In the genomic region with DNA sequence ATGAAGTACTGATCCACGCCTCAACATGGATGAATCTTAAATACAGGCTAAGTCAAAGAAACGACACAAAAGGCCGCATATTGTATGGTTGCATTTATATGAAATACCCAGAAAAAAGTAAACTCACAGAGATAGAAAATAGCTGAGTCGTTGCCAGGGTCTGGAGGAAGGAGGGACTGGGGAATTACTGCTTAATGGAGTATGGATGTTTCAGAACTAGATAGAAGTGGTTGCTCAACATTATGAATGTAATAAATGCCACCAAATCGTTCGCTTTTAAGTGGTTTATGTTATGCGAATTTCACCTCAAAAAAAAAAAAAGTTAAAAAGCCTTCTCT, we compare ENCODE assay signal across 8 cellular contexts. TPM values are rescaled to one million over a fixed set of nuclear protein-coding genes. Genes with fewer than 3 reads are reported as not detected.
A peak's percentile ranks its signal among the peaks of the same experiment; 100 is the strongest.
DNase-seq lines count a peak whose midpoint lies in the region; ATAC-seq and TF ChIP-seq lines count a peak whose summit lies in the region.

No MANE protein-coding gene starts in this region.

- H3K27me3 Mint-ChIP-seq in GM23338 (ENCODE audit: insufficient read depth, low read depth, poor library complexity), result peaks cover 13% of the 10 kb centered on the region

- H3K27me3 ChIP-seq in GM23338 (ENCODE audit: insufficient read depth) (no peaks in the 10 kb centered on the region), skeletal muscle satellite cell (ENCODE audit: control insufficient read depth, insufficient read depth, low read length) (no peaks in the 10 kb centered on the region)

- H3K4me1 ChIP-seq in GM23338 (ENCODE audit: insufficient read depth) (peaks cover 18% of the 10 kb centered on the region), skeletal muscle satellite cell (ENCODE audit: control insufficient read depth, insufficient read depth, low read length) (peaks cover 34% of the 10 kb centered on the region)

- H3K9ac ChIP-seq in SK-N-MC (ENCODE audit: insufficient read length) (peak overlapping the region; percentile 86), skeletal muscle satellite cell (ENCODE audit: low read depth, low read length) (peak overlapping the region; percentile 92)

- peaks cover 12% of the 10 kb centered on the region; the same call in 2 of the 3 replicates for H3K36me3 Mint-ChIP-seq in GM23338 (ENCODE audit: low read depth)

- H3K4me1 Mint-ChIP-seq in GM23338, result peaks cover 31% of the 10 kb centered on the region

- H3K4me3 Mint-ChIP-seq in GM23338, result peak overlapping the region; percentile 88

- H3K9me3 ChIP-seq in SK-N-MC (ENCODE audit: low read depth, low read length) (no peaks in the 10 kb centered on the region), skeletal muscle satellite cell (replicated peaks; ENCODE audit: low read length) (no peaks in the 10 kb centered on the region)

- ATAC-seq in GM23338, result no peak
- ATAC-seq in GM19023 (IDR thresholded peaks at IDR 0.05; ENCODE audit: unreplicated experiment), result no peak
- no peak for ATAC-seq in sciatic nerve

- intact Hi-C loops in head of caudate nucleus (cut with DNase I), result loop anchor here (5.0 to 10.0 kb wide), 2 partner anchors 49 to 74 kb away; partner anchors contain the start of genes TEX10 and TMEFF1
- intact Hi-C loops in sciatic nerve (cut with DNase I), result no loop called here

- peaks cover 35% of the 10 kb centered on the region for H3K79me2 ChIP-seq in GM23338 (replicated peaks; ENCODE audit: insufficient read depth)

- no peaks in the 10 kb centered on the region for H3K36me3 ChIP-seq in GM23338 (ENCODE audit: insufficient read depth)
- H3K36me3 ChIP-seq in SK-N-MC (ENCODE audit: insufficient read depth, low read length), result no peaks in the 10 kb centered on the region
- H3K36me3 ChIP-seq in skeletal muscle satellite cell (ENCODE audit: insufficient read depth, low read length), result no peaks in the 10 kb centered on the region

- DNase-seq in GM23338 (ENCODE audit: low spot score), result no peak
- DNase-seq in SK-N-MC (ENCODE audit: low read depth, low spot score), result no peak
- DNase-seq in fibroblast of mammary gland (ENCODE audit: low read depth), result no peak
- no peak for DNase-seq in activated CD4-positive, CD25-positive, alpha-beta regulatory T cell (lab: John Stamatoyannopoulos, UW)
- no peak for DNase-seq in head of caudate nucleus
- DNase-seq in sciatic nerve (ENCODE audit: low spot score), result no peak

- peak overlapping the region; percentile 92 for H3K4me3 ChIP-seq in GM23338
- H3K4me3 ChIP-seq in SK-N-MC, result peak overlapping the region; percentile 98
- H3K4me3 ChIP-seq in fibroblast of mammary gland (ENCODE audit: control insufficient read depth, low read depth, low read length), result peak overlapping the region; percentile 71
- peak overlapping the region; percentile 90 for H3K4me3 ChIP-seq in skeletal muscle satellite cell (ENCODE audit: low read length)

- H3K4me2 ChIP-seq in GM23338 (peak overlapping the region; percentile 91), skeletal muscle satellite cell (ENCODE audit: low read length) (peak overlapping the region; percentile 94)

- no peaks in the 10 kb centered on the region for H3K9me3 Mint-ChIP-seq in GM23338

- H3K27ac ChIP-seq in GM23338 (ENCODE audit: low read depth), result peak overlapping the region; percentile 90
- peak overlapping the region; percentile 75 for H3K27ac ChIP-seq in SK-N-MC

- H3F3A ChIP-seq in GM23338 (replicated peaks; ENCODE audit: low read depth), result peaks cover 4% of the 10 kb centered on the region; the same call in 1 of the 2 replicates

- H3K27ac Mint-ChIP-seq in GM23338, result peak overlapping the region; percentile 98

- peak overlapping the region; percentile 94 for H2AFZ ChIP-seq in GM23338

- 0 out of 2 replicates have a peak, but pooled peaks cover 5% of the 10 kb centered on the region for H4K20me1 ChIP-seq in GM23338 (replicated peaks; ENCODE audit: insufficient read depth)

- H3K9me2 ChIP-seq in GM23338 (ENCODE audit: insufficient read depth), result no peaks in the 10 kb centered on the region

- TF ChIP-seq CTCF in GM23338 (conservative IDR thresholded peaks at IDR 0.05; ENCODE audit: low read depth in 2 of 2), result no peak
- no peak for TF ChIP-seq CTCF in fibroblast of mammary gland (conservative IDR thresholded peaks at IDR 0.05; ENCODE audit: control insufficient read depth, insufficient read depth, low read depth, low read length)

TF ChIP-seq in GM23338, 12 proteins besides CTCF, POLR2A, EP300 and RAD21:
- no peak for TF ChIP-seq EZH2 (IDR thresholded peaks at IDR 0.05; ENCODE audit: low read depth, unreplicated experiment)
- TF ChIP-seq ZNF114 (CRISPR knock-in tag; IDR thresholded peaks at IDR 0.05), result no peak
- TF ChIP-seq EZH2phosphoT487 (IDR thresholded peaks at IDR 0.05; ENCODE audit: unreplicated experiment), result no peak
- TF ChIP-seq CREB1 (CRISPR knock-in tag; IDR thresholded peaks at IDR 0.05; ENCODE audit: low read depth), result no peak
- no peak for TF ChIP-seq ZNF462 (CRISPR knock-in tag; IDR thresholded peaks at IDR 0.05)
- TF ChIP-seq NANOG (IDR thresholded peaks at IDR 0.05; ENCODE audit: borderline replicate concordance), result no peak
- no peak for TF ChIP-seq POLR2AphosphoS5 (IDR thresholded peaks at IDR 0.05; ENCODE audit: low read depth)

RNA-seq across cellular contexts. Expression of gene MSANTD3, which starts 0.8 kb away (rescaled TPM):
- 30.6 and 34.5 TPM in 2 replicates for total RNA-seq in GM23338 (2014; rRNA removed; shearing (Covaris generic))
- polyA plus RNA-seq in GM23338 (2016; fragmentation: Nextera tagmentation; extraction: Ambion mirVana), result 19.0 and 19.7 TPM in 2 replicates
- total RNA-seq in skeletal muscle satellite cell (2012; rRNA removed), result 65.1 and 69.7 TPM in 2 replicates
- total RNA-seq in sciatic nerve, result 16.2 TPM

RNA-seq across cellular contexts. Expression of gene TMEFF1, which starts 46.8 kb away (rescaled TPM):
- total RNA-seq in GM23338 (2014; rRNA removed; shearing (Covaris generic)), result 75.8 and 85.2 TPM in 2 replicates
- polyA plus RNA-seq in GM23338 (2016; fragmentation: Nextera tagmentation; extraction: Ambion mirVana), result 6.6 and 12.8 TPM in 2 replicates
- 0.44 TPM in 1 of 2 replicates, not detected in the other for total RNA-seq in skeletal muscle satellite cell (2012; rRNA removed)
- 1.5 TPM for total RNA-seq in sciatic nerve

Comparison
In these comparisons a context has a peak if more than half of its experiments do, and no peak if none do; other contexts are left out.
1. RNA of gene TMEFF1, which starts 46.8 kb away (total RNA-seq): 75.8 to 85.2 TPM in GM23338; 1.5 TPM in sciatic nerve (single experiment); every median in the first group is over 10 times any median in the second.
2. Peak in every context shown above with its lines, with median percentiles within 50 percentile points of each other: H3K4me3 ChIP-seq.